1 cellular context compared by ENCODE assay signal in the genomic region with DNA sequence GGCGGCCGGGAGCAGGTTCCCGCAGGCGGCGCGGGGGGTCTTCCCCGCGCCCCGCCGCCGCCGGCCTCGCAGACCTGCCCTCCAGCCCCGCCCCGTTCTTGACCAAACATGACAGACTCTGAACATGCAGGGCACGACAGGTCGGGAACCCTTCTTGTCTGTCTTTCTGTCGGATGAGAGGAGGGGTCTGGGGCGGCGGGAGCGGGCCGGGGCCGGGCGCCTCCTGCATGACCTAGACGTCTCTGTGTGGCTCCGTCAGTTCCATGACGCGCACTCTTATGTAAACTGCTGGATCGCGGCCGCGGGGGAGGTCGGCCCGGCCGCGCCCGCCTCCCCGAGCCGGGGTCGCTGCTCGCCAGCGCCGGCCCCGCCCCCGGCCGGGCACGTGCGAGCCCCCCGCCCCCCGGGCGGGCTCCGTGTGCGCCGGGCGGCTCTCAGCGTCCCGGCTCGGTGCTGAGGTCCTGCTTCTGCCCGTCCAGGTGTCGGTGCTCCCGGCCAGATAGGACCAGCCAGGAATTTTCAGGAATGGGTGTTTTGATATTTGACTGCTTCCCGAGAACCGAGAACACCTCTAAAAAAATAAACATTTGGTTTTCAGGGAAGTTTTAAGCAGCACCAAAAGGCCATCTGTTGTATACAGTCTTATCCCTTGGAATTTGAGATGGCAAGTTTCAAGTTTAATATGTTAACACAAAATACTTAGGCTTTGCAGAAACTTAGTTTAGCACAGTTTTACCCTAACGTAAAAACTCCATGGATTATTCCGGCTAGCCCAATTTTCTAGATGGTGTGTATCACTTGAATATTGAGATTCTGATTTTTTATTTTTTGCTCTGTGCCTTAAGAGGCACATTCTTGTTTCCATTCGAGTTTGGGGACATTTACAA.
A peak's percentile ranks its signal among the peaks of the same experiment; 100 is the strongest.
TF ChIP-seq lines count a peak whose summit lies in the region.

No MANE protein-coding gene starts in this region.

TF ChIP-seq in GM12878, 131 proteins besides CTCF, POLR2A, EP300 and RAD21 (continued from another document):
- TF ChIP-seq, protein P1, sequence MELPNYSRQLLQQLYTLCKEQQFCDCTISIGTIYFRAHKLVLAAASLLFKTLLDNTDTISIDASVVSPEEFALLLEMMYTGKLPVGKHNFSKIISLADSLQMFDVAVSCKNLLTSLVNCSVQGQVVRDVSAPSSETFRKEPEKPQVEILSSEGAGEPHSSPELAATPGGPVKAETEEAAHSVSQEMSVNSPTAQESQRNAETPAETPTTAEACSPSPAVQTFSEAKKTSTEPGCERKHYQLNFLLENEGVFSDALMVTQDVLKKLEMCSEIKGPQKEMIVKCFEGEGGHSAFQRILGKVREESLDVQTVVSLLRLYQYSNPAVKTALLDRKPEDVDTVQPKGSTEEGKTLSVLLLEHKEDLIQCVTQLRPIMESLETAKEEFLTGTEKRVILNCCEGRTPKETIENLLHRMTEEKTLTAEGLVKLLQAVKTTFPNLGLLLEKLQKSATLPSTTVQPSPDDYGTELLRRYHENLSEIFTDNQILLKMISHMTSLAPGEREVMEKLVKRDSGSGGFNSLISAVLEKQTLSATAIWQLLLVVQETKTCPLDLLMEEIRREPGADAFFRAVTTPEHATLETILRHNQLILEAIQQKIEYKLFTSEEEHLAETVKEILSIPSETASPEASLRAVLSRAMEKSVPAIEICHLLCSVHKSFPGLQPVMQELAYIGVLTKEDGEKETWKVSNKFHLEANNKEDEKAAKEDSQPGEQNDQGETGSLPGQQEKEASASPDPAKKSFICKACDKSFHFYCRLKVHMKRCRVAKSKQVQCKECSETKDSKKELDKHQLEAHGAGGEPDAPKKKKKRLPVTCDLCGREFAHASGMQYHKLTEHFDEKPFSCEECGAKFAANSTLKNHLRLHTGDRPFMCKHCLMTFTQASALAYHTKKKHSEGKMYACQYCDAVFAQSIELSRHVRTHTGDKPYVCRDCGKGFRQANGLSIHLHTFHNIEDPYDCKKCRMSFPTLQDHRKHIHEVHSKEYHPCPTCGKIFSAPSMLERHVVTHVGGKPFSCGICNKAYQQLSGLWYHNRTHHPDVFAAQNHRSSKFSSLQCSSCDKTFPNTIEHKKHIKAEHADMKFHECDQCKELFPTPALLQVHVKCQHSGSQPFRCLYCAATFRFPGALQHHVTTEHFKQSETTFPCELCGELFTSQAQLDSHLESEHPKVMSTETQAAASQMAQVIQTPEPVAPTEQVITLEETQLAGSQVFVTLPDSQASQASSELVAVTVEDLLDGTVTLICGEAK (IDR thresholded peaks at IDR 0.05; ENCODE audit: borderline replicate concordance), result peak; percentile 19; the same call in 1 of the 2 replicates
- TF ChIP-seq POU2F2 (IDR thresholded peaks at IDR 0.05; ENCODE audit: borderline replicate concordance, low read depth, low read length) (peak; percentile 47; the same call in 1 of the 3 replicates), TAF1 (IDR thresholded peaks at IDR 0.05; ENCODE audit: borderline replicate concordance, low read depth, low read length) (peak; percentile 57; the same call in 1 of the 2 replicates), BHLHE40 (IDR thresholded peaks at IDR 0.05; ENCODE audit: borderline replicate concordance in 1 of 2, low read depth in 2 of 2, low read length in 1 of 2) (peak; percentile 97 to 98), BACH1 (IDR thresholded peaks at IDR 0.05; ENCODE audit: borderline replicate concordance) (0 out of 2 replicates have a peak, but pooled peaks have one; percentile 16), ZSCAN29 (IDR thresholded peaks at IDR 0.05) (0 out of 2 replicates have a peak, but pooled peaks have one; percentile 6), SIN3A (IDR thresholded peaks at IDR 0.05; ENCODE audit: low read depth, low read length) (0 out of 2 replicates have a peak, but pooled peaks have one; percentile 25), ATF7 (IDR thresholded peaks at IDR 0.05; ENCODE audit: low read depth) (no peak), NR2F1 (conservative IDR thresholded peaks at IDR 0.05) (peak; percentile 6; the same call in 1 of the 2 replicates)
TF ChIP-seq in GM12878: peak in this region for 12.
